23 cellular contexts compared by ENCODE assay signal in genomic region chr11:125675196-125675595, GRCh38. TPM values are rescaled to one million over a fixed set of nuclear protein-coding genes. Genes with fewer than 3 reads are reported as not detected.
"Had no signal": no experiment of that assay in that cellular context is flagged by ENCODE, and none has a peak within 500 bp of the region (broad histone marks: within the 10 kb centered on the region; RNA-seq: fewer than 3 reads in every experiment).

No MANE protein-coding gene starts in this region.

- H3K9me3 ChIP-seq: SK-N-SH had no signal

- H3K27ac ChIP-seq: RWPE1 had no signal

- DNase-seq: Karpas-422, KG1, MM.1S, NCI-H1092 treated with DMSO at 0.1 percent for 48 hours, NCI-H1436, NCI-H187, NCI-H2029, NCI-H2081 treated with DMSO at 0.1 percent for 48 hours, NCI-H2171, NCI-H226, NCI-H446, NCI-H510A, NCI-H524 treated with DMSO at 0.1 percent for 48 hours, NCI-H69, NCI-H774, SHP77, SK-N-SH, SW 1271 had no signal

- FAIRE-seq: RCC 7860 had no signal

- H3K4me2 ChIP-seq: SK-N-SH had no signal

- H3K9ac ChIP-seq: SK-N-SH had no signal

RNA-seq across cellular contexts. Expression of gene ACRV1, which starts 5.5 kb away (rescaled TPM):
- total RNA-seq: HT-29, M059J, SK-MEL-5 had no signal
- polyA plus RNA-seq: SK-N-SH had no signal
